9 cellular contexts compared by ENCODE assay signal in the genomic region with DNA sequence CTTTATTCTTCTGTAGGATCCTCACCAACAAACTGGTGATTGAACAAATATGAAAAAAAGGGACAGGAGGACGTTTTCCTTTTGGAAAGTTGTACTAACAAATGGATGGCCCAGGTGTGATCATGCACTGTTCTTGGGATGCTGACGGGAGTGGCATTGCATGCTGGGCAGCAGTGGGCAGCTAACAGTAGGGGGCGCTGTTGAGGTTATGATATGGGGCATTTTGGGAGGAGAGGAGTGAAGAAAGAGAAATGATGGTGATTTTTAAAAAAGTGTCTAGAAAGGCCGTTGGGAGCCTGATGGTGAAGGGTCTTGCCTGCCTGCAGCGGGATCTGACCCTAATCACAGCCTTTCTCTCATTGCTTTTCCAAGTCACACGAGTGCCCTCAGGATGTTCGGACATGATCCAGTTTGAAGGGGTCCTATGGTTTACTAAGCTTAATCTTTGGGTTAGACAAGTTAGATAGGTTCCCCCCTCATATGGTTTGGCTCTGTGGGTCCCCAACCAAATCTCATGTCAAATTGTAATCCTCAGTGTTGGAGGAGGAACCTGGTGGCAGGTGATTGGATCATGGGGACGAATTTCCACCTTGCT. TPM values are rescaled to one million over a fixed set of nuclear protein-coding genes. Genes with fewer than 3 reads are reported as not detected.
DNase-seq lines count a peak whose midpoint lies in the region; ATAC-seq, FAIRE-seq and TF ChIP-seq lines count a peak whose summit lies in the region.
"Had no signal": no experiment of that assay in that cellular context is flagged by ENCODE, and none has a peak within 500 bp of the region (broad histone marks: within the 10 kb centered on the region; RNA-seq: fewer than 3 reads in every experiment).

No MANE protein-coding gene starts in this region.

- no peaks in the 10 kb centered on the region for H3K36me3 Mint-ChIP-seq in CD4-positive, alpha-beta memory T cell

- no peak for TF ChIP-seq POLR2A in NB4 (IDR thresholded peaks at IDR 0.05; ENCODE audit: extremely low read depth, insufficient read length)

- intact Hi-C loops in CD4-positive, alpha-beta memory T cell (cut with micrococcal nuclease) = loop anchor here (5.0 kb wide), 1 partner anchor 58 kb away; no protein-coding TSS in a partner anchor
- intact Hi-C loops in kidney (cut with DNase I) = no loop called here

- no peaks in the 10 kb centered on the region for H3K9me3 ChIP-seq in CD4-positive, alpha-beta memory T cell (ENCODE audit: control insufficient read depth in 1 of 2, low read length in 2 of 2)
- no peaks in the 10 kb centered on the region for H3K9me3 ChIP-seq in kidney (ENCODE audit: control insufficient read depth in 1 of 2, low read length in 2 of 2)
- H3K9me3 ChIP-seq in thoracic aorta = no peaks in the 10 kb centered on the region

- H3K27me3 Mint-ChIP-seq in CD4-positive, alpha-beta memory T cell = peaks cover 10 to 16% of the 10 kb centered on the region in 2 donors

- H3K27ac Mint-ChIP-seq in CD4-positive, alpha-beta memory T cell = no peak overlapping the region

- no peak overlapping the region for H3K27ac ChIP-seq in CD4-positive, alpha-beta memory T cell (ENCODE audit: low read depth, low read length)
- H3K27ac ChIP-seq in kidney (ENCODE audit: low read depth in 2 of 2, low read length in 2 of 2) (no peak overlapping the region), thoracic aorta (no peak overlapping the region)

- POLR2A ChIA-PET in CD4-positive, alpha-beta memory T cell (lab: Charles Lee; ENCODE audit: partially characterized antibody) = no interaction called here

- no peak for FAIRE-seq in kidney (lab: Jason Lieb, UNC)

- ATAC-seq in thoracic aorta (ENCODE audit: insufficient number of reproducible peaks, low FRiP score, low read depth) = no peak
- no peak for ATAC-seq in GM21619 (IDR thresholded peaks at IDR 0.05; ENCODE audit: unreplicated experiment)
- no peak for ATAC-seq in HG03135 (IDR thresholded peaks at IDR 0.05; ENCODE audit: unreplicated experiment)

- H3K9me3 Mint-ChIP-seq in CD4-positive, alpha-beta memory T cell = peaks cover 0 to 5% (median 3%) of the 10 kb centered on the region in 8 donors

- no peaks in the 10 kb centered on the region for H3K4me1 Mint-ChIP-seq in CD4-positive, alpha-beta memory T cell

- DNase-seq in CD4-positive, alpha-beta memory T cell = peak in 4 of 5 donors; percentile 9 to 37 (median 22)
- DNase-seq in NB4 (ENCODE audit: low read depth) (peak; percentile 28), kidney (no peak), thoracic aorta (ENCODE audit: low spot score) (no peak), SKM-1 (lab: John Stamatoyannopoulos, UW; ENCODE audit: unreplicated experiment) (no peak)
- DNase-seq in activated T-helper 1 cell treated with anti-CD3 and anti-CD28 coated beads, Interleukin-2, amount 50 U/mL, for 16 hours (ENCODE audit: low read depth in 1 of 2, low spot score in 1 of 2) = peak; percentile 9 to 18

- H3K27me3 ChIP-seq in CD4-positive, alpha-beta memory T cell (ENCODE audit: insufficient read depth, low read length) = no peaks in the 10 kb centered on the region
- no peaks in the 10 kb centered on the region for H3K27me3 ChIP-seq in thoracic aorta (replicated peaks; ENCODE audit: insufficient read depth)

- H3K4me1 ChIP-seq in CD4-positive, alpha-beta memory T cell (ENCODE audit: insufficient read depth, low read length) = no peaks in the 10 kb centered on the region
- H3K4me1 ChIP-seq in kidney (ENCODE audit: control insufficient read depth in 1 of 2, insufficient read depth in 1 of 2, low read depth in 1 of 2, low read length in 2 of 2) (no peaks in the 10 kb centered on the region), thoracic aorta (ENCODE audit: control insufficient read depth in 1 of 2, low read depth in 2 of 2) (peaks cover 4 to 12% of the 10 kb centered on the region in 2 donors)

- TF ChIP-seq CTCF in NB4 (IDR thresholded peaks at IDR 0.05; ENCODE audit: low read depth, low read length) = peak; percentile 67
- peak; percentile 40 for TF ChIP-seq CTCF in kidney (IDR thresholded peaks at IDR 0.05; ENCODE audit: borderline replicate concordance, extremely low read depth, insufficient read depth)
- peak; percentile 45 for TF ChIP-seq CTCF in thoracic aorta (IDR thresholded peaks at IDR 0.05)

- no peaks in the 10 kb centered on the region for H3K36me3 ChIP-seq in CD4-positive, alpha-beta memory T cell (ENCODE audit: insufficient read depth, low read length)
- H3K36me3 ChIP-seq in kidney (ENCODE audit: control insufficient read depth in 1 of 2, insufficient read depth in 2 of 2, low read length in 2 of 2) (no peaks in the 10 kb centered on the region), thoracic aorta (no peaks in the 10 kb centered on the region)
- H3K36me3 ChIP-seq: HAP-1 had no signal

- CTCF ChIA-PET in CD4-positive, alpha-beta memory T cell (lab: Charles Lee; ENCODE audit: partially characterized antibody) = interaction anchor here (0.8 to 2.0 kb wide), 6 partner anchors 11 to 264 kb away, joined by 3 to 11 read pairs (median 4); no protein-coding TSS in a partner anchor

- no peak overlapping the region for H3K4me3 Mint-ChIP-seq in CD4-positive, alpha-beta memory T cell

- H3K4me3 ChIP-seq in CD4-positive, alpha-beta memory T cell (ENCODE audit: low read length in 2 of 2) = no peak overlapping the region
- H3K4me3 ChIP-seq in NB4 (ENCODE audit: low read depth, low read length) (no peak overlapping the region), kidney (ENCODE audit: low read length in 2 of 2) (no peak overlapping the region), thoracic aorta (no peak overlapping the region)
- H3K4me3 ChIP-seq: HAP-1 had no signal

- no peak overlapping the region for H3K9ac ChIP-seq in kidney (ENCODE audit: low read length in 2 of 2)

RNA-seq across cellular contexts. Expression of a gene that starts 46.2 kb away (rescaled TPM):
- not detected for total RNA-seq in CD4-positive, alpha-beta memory T cell
- polyA plus RNA-seq in CD4-positive, alpha-beta memory T cell = not detected
- total RNA-seq in kidney (6.4 TPM), thoracic aorta (1 to 10 TPM in 1 of 2 donors, under 1 TPM in 1; 0.41 to 3.0 TPM)
- 0.84 TPM for polyA plus RNA-seq in kidney (ENCODE audit: insufficient read depth, low read depth, low replicate concordance)

Comparison
In these comparisons a context has a peak if more than half of its experiments do, and no peak if none do; other contexts are left out.
1. DNase-seq: peak in CD4-positive, alpha-beta memory T cell (4 of 5), NB4 (single experiment) and activated T-helper 1 cell treated with anti-CD3 and anti-CD28 coated beads, Interleukin-2, amount 50 U/mL, for 16 hours (2 of 2); none in kidney (single experiment), thoracic aorta (single experiment) and SKM-1 (single experiment).
2. Peak in every context shown above with its lines, with median percentiles within 50 percentile points of each other: CTCF ChIP-seq.